ENCODE assay signal across 9 cellular contexts in genomic region chr9:96617439-96618185, GRCh38. TPM values are rescaled to one million over a fixed set of nuclear protein-coding genes. Genes with fewer than 3 reads are reported as not detected.
DNase-seq lines count a peak whose midpoint lies in the region; TF ChIP-seq lines count a peak whose summit lies in the region.
"Had no signal": no experiment of that assay in that cellular context is flagged by ENCODE, and none has a peak within 500 bp of the region (broad histone marks: within the 10 kb centered on the region; RNA-seq: fewer than 3 reads in every experiment).

No MANE protein-coding gene starts in this region.

- H3K4me1 ChIP-seq in mesodermal cell (ENCODE audit: control insufficient read depth, insufficient read depth, low read length, poor library complexity, severe bottlenecking) (peaks cover 13% of the 10 kb centered on the region), transverse colon (peaks cover 0 to 21% (median 11%) of the 10 kb centered on the region in 4 donors), Karpas-422 (ENCODE audit: low read length) (no peaks in the 10 kb centered on the region)

- H3K27ac ChIP-seq in mesodermal cell (ENCODE audit: low read depth, low read length, severe bottlenecking) (no peak overlapping the region), transverse colon (peak overlapping the region; percentile 12 to 81 (median 76)), Karpas-422 (ENCODE audit: low read length) (no peak overlapping the region)
- H3K27ac ChIP-seq: KMS-11 had no signal

- no peak for TF ChIP-seq POLR2A in transverse colon (IDR thresholded peaks at IDR 0.05)

- H3K4me1 Mint-ChIP-seq in activated naive CD4-positive, alpha-beta T cell treated with anti-CD3 and anti-CD28 coated beads, Interleukin-2, amount 50 U/mL, for 24 hours, result peaks cover 13% of the 10 kb centered on the region
- peaks cover 4% of the 10 kb centered on the region for H3K4me1 Mint-ChIP-seq in activated naive CD4-positive, alpha-beta T cell treated with anti-CD3 and anti-CD28 coated beads for 36 hours (ENCODE audit: low read depth)

- no peak overlapping the region for H3K4me2 ChIP-seq in Karpas-422 (ENCODE audit: low read depth, low read length, poor library complexity, severe bottlenecking)
- H3K4me2 ChIP-seq: KMS-11 had no signal

- H3K79me2 ChIP-seq in Karpas-422 (ENCODE audit: low read length), result no peaks in the 10 kb centered on the region

- H3K27ac Mint-ChIP-seq in activated naive CD4-positive, alpha-beta T cell treated with anti-CD3 and anti-CD28 coated beads, Interleukin-2, amount 50 U/mL, for 24 hours, result no peak overlapping the region
- H3K27ac Mint-ChIP-seq in activated naive CD4-positive, alpha-beta T cell treated with anti-CD3 and anti-CD28 coated beads for 36 hours, result no peak overlapping the region

- intact Hi-C loops in activated naive CD4-positive, alpha-beta T cell treated with anti-CD3 and anti-CD28 coated beads for 36 hours (cut with micrococcal nuclease), result no loop called here
- intact Hi-C loops in transverse colon (cut with DNase I; ENCODE audit: low total_unique reads), result loop anchor here (10.0 kb wide), 1 partner anchor 163 kb away; the partner anchor contains the start of gene HABP4

- no peak overlapping the region for H3K9ac ChIP-seq in Karpas-422 (ENCODE audit: low read length)
- H3K9ac ChIP-seq: KMS-11 had no signal

- H3K36me3 Mint-ChIP-seq in activated naive CD4-positive, alpha-beta T cell treated with anti-CD3 and anti-CD28 coated beads, Interleukin-2, amount 50 U/mL, for 24 hours, result no peaks in the 10 kb centered on the region
- no peaks in the 10 kb centered on the region for H3K36me3 Mint-ChIP-seq in activated naive CD4-positive, alpha-beta T cell treated with anti-CD3 and anti-CD28 coated beads for 36 hours (ENCODE audit: low read depth)

- DNase-seq in activated naive CD4-positive, alpha-beta T cell treated with anti-CD3 and anti-CD28 coated beads for 36 hours, result no peak
- DNase-seq in ecto neural progenitor cell (ENCODE audit: low spot score) (peak; percentile 49), transverse colon (no peak), NCI-H128 (lab: John Stamatoyannopoulos, UW; ENCODE audit: unreplicated experiment) (no peak), Karpas-422 (no peak), COLO668 (lab: John Stamatoyannopoulos, UW; ENCODE audit: unreplicated experiment) (no peak)

- peak overlapping the region; percentile 78 for H3K4me3 ChIP-seq in mesodermal cell (ENCODE audit: extremely low read depth, insufficient read depth, low read length, poor library complexity, severe bottlenecking)
- H3K4me3 ChIP-seq in transverse colon, result no peak overlapping the region
- no peak overlapping the region for H3K4me3 ChIP-seq in Karpas-422 (ENCODE audit: low read length)

- H3K27me3 ChIP-seq in transverse colon (peaks cover 6% of the 10 kb centered on the region), Karpas-422 (ENCODE audit: low read length) (no peaks in the 10 kb centered on the region)

- CTCF ChIA-PET in activated naive CD4-positive, alpha-beta T cell treated with anti-CD3 and anti-CD28 coated beads for 36 hours (lab: Charles Lee), result no interaction called here

- no peaks in the 10 kb centered on the region for H4K20me1 ChIP-seq in Karpas-422 (ENCODE audit: insufficient read depth, low read depth, low read length)

- no peaks in the 10 kb centered on the region for H3K9me2 ChIP-seq in Karpas-422 (replicated peaks; ENCODE audit: insufficient read depth, low read length)

- H3K36me3 ChIP-seq in mesodermal cell (ENCODE audit: control insufficient read depth, insufficient read depth, low read length) (no peaks in the 10 kb centered on the region), transverse colon (no peaks in the 10 kb centered on the region), Karpas-422 (ENCODE audit: insufficient read depth, low read length) (no peaks in the 10 kb centered on the region)

- no peaks in the 10 kb centered on the region for H3K9me3 ChIP-seq in mesodermal cell (ENCODE audit: control insufficient read depth, low read length)
- no peaks in the 10 kb centered on the region for H3K9me3 ChIP-seq in transverse colon
- no peaks in the 10 kb centered on the region for H3K9me3 ChIP-seq in Karpas-422 (ENCODE audit: low read length)

- no peak overlapping the region for H2AFZ ChIP-seq in Karpas-422 (ENCODE audit: low read length)

- 17 to 31% methylated on average over 9 to 16 of the region's 22 CpGs for WGBS in mesodermal cell (ENCODE audit: insufficient coverage in 2 of 2), 2 experiments
- WGBS in transverse colon (ENCODE audit: low coverage in 1 of 2), 2 donors, result 84% methylated on average over 14 to 22 of the region's 22 CpGs

- H3K9me3 Mint-ChIP-seq in activated naive CD4-positive, alpha-beta T cell treated with anti-CD3 and anti-CD28 coated beads, Interleukin-2, amount 50 U/mL, for 24 hours, result no peaks in the 10 kb centered on the region
- no peaks in the 10 kb centered on the region for H3K9me3 Mint-ChIP-seq in activated naive CD4-positive, alpha-beta T cell treated with anti-CD3 and anti-CD28 coated beads for 36 hours

- in situ Hi-C loops in transverse colon (cut with MboI; ENCODE audit: low pct_ligation_motif_present in 1 of 4, low pct_unique_long_range_greater_than_20kb in 1 of 4, low sequenced_read_pairs in 3 of 4), result no loop called here

- H3K4me3 Mint-ChIP-seq in activated naive CD4-positive, alpha-beta T cell treated with anti-CD3 and anti-CD28 coated beads, Interleukin-2, amount 50 U/mL, for 24 hours, result peak overlapping the region; percentile 73
- no peak overlapping the region for H3K4me3 Mint-ChIP-seq in activated naive CD4-positive, alpha-beta T cell treated with anti-CD3 and anti-CD28 coated beads for 36 hours

- no peak for TF ChIP-seq EP300 in transverse colon (IDR thresholded peaks at IDR 0.05; ENCODE audit: low read depth)

- peaks cover 34% of the 10 kb centered on the region for H3K27me3 Mint-ChIP-seq in activated naive CD4-positive, alpha-beta T cell treated with anti-CD3 and anti-CD28 coated beads, Interleukin-2, amount 50 U/mL, for 24 hours
- peaks cover 42% of the 10 kb centered on the region for H3K27me3 Mint-ChIP-seq in activated naive CD4-positive, alpha-beta T cell treated with anti-CD3 and anti-CD28 coated beads for 36 hours (ENCODE audit: low read depth)

- TF ChIP-seq CTCF in transverse colon (IDR thresholded peaks at IDR 0.05), result no peak

RNA-seq across cellular contexts. Expression of gene CDC14B, which starts 2.0 kb away (rescaled TPM):
- total RNA-seq in activated naive CD4-positive, alpha-beta T cell treated with anti-CD3 and anti-CD28 coated beads for 36 hours, result under 1 TPM; 0.62 to 0.89 TPM
- 24.3 TPM for polyA plus RNA-seq in mesodermal cell (2013, experiment 1 of 2)
- polyA plus RNA-seq in mesodermal cell (2013, experiment 2 of 2), result 25.0 TPM
- total RNA-seq in transverse colon, result 10 to 100 TPM; 18.0 to 22.3 (median 20.9) TPM
- total RNA-seq in Karpas-422 (2014; rRNA removed; shearing (Covaris generic); ENCODE audit: low replicate concordance), result 0.11 and 1.3 TPM in 2 replicates

RNA-seq across cellular contexts. Expression of gene PRXL2C, which starts 37.5 kb away (rescaled TPM):
- 1 to 10 TPM; 4.0 to 4.8 TPM for total RNA-seq in activated naive CD4-positive, alpha-beta T cell treated with anti-CD3 and anti-CD28 coated beads for 36 hours
- polyA plus RNA-seq in mesodermal cell (2013, experiment 1 of 2), result 9.6 TPM
- polyA plus RNA-seq in mesodermal cell (2013, experiment 2 of 2), result 10.5 TPM
- 1 to 10 TPM; 2.6 to 7.0 (median 3.6) TPM for total RNA-seq in transverse colon
- 1.6 and 1.9 TPM in 2 replicates for total RNA-seq in Karpas-422 (2014; rRNA removed; shearing (Covaris generic); ENCODE audit: low replicate concordance)

Comparison
In these comparisons a context has a peak if more than half of its experiments do, and no peak if none do; other contexts are left out.
1. H3K27ac ChIP-seq: peak in transverse colon (4 of 4); none in mesodermal cell (single experiment) and Karpas-422 (single experiment).